10 cellular contexts compared by ENCODE assay signal in genomic region chr5:82820958-82821880, GRCh38.
DNase-seq lines count a peak whose midpoint lies in the region; ATAC-seq, FAIRE-seq and TF ChIP-seq lines count a peak whose summit lies in the region.
"Had no signal": no experiment of that assay in that cellular context is flagged by ENCODE, and none has a peak within 500 bp of the region (broad histone marks: within the 10 kb centered on the region; RNA-seq: fewer than 3 reads in every experiment).

No MANE protein-coding gene starts in this region.

- no peaks in the 10 kb centered on the region for H3K36me3 ChIP-seq in hepatocyte (replicated peaks; ENCODE audit: insufficient read depth, low read depth)

- H3K4me2 ChIP-seq in hepatocyte: peak overlapping the region; percentile 5

- H3K4me1 ChIP-seq in hepatocyte (ENCODE audit: insufficient read depth): peaks cover 11% of the 10 kb centered on the region

- FAIRE-seq in D721Med (lab: Jason Lieb, UNC): no peak

- H3K9me3 ChIP-seq in hepatocyte (ENCODE audit: low read depth): no peaks in the 10 kb centered on the region

- peak overlapping the region; percentile 17 for H3K27ac ChIP-seq in hepatocyte

- no peaks in the 10 kb centered on the region for H3K79me2 ChIP-seq in hepatocyte

- no peaks in the 10 kb centered on the region for H4K20me1 ChIP-seq in hepatocyte (ENCODE audit: insufficient read depth, poor library complexity, severe bottlenecking)

- peak; percentile 54 for ATAC-seq in GM18868 (IDR thresholded peaks at IDR 0.05; ENCODE audit: unreplicated experiment)
- ATAC-seq in GM21723 (IDR thresholded peaks at IDR 0.05; ENCODE audit: unreplicated experiment): peak; percentile 86
- ATAC-seq in HG03469 (IDR thresholded peaks at IDR 0.05; ENCODE audit: unreplicated experiment): peak; percentile 84
- ATAC-seq: Panc1 had no signal

- no peak for TF ChIP-seq CTCF in hepatocyte (IDR thresholded peaks at IDR 0.05; ENCODE audit: poor library complexity)
- TF ChIP-seq CTCF in D721Med (IDR thresholded peaks at IDR 0.05; ENCODE audit: insufficient read depth, missing control alignments): no peak

- DNase-seq in hepatocyte (ENCODE audit: low spot score) (no peak), D721Med (ENCODE audit: insufficient read length, low spot score) (no peak), NCI-H446 treated with DMSO at 0.1 percent for 48 hours (lab: John Stamatoyannopoulos, UW) (no peak), NK-92 (lab: John Stamatoyannopoulos, UW; ENCODE audit: unreplicated experiment) (no peak), mesenteric fat pad (ENCODE audit: low spot score) (no peak)
- DNase-seq: activated T-cell treated with anti-CD3 and anti-CD28 coated beads, Interleukin-2, amount 50 U/mL, for 4 hours had no signal

- WGBS in hepatocyte (ENCODE audit: low lambda C conversion rate, missing lambda C conversion rate): 57% methylated on average over 10 of the region's 10 CpGs

- no peak overlapping the region for H3K4me3 ChIP-seq in hepatocyte

- no peaks in the 10 kb centered on the region for H3K27me3 ChIP-seq in hepatocyte

- H2AFZ ChIP-seq in hepatocyte: peak overlapping the region; percentile 19

- H3K9me2 ChIP-seq in hepatocyte (replicated peaks; ENCODE audit: insufficient read depth): no peaks in the 10 kb centered on the region
